In the genomic region with DNA sequence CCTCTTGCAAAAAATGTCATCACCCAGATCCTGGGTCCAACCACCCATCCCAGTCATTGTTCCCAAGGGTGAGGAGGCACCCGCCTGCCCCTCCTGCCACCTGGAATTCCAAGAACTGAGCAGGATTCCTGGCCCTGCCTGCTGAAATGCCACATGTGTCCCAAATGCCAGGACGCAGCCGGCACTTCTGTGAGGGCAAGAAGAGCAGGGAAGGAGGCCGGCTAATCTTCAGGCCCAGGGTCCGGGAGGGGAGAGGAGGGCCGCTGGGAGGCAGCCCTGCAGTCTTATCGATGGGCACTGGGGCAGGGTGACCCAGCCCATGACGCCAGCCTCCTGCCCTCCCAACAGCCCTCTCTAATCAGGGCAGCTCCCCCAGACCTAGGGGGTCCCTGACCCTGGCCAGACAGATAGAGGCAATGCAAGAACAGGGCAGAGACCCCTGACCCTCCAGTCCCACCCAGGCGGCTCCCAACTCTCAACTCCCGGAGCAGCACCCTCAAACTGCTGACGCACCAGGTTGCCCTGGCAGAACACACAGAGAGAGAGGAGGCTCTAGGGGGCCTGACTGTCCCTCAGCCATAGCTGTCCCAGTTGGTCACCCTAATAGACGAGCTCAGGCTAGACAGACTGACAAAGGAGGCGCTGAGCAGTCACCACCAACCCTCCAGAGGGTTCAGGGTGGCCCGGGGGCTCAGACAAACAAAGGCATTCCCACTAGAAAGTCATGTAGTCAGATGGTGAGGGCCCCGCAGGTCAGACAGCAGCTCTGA, we compare ENCODE assay signal across 8 cellular contexts. TPM values are rescaled to one million over a fixed set of nuclear protein-coding genes. Genes with fewer than 3 reads are reported as not detected.
A peak's percentile ranks its signal among the peaks of the same experiment; 100 is the strongest.
DNase-seq lines count a peak whose midpoint lies in the region; ATAC-seq and TF ChIP-seq lines count a peak whose summit lies in the region.
"Had no signal": no experiment of that assay in that cellular context is flagged by ENCODE, and none has a peak within 500 bp of the region (broad histone marks: within the 10 kb centered on the region; RNA-seq: fewer than 3 reads in every experiment).

No MANE protein-coding gene starts in this region.

- H3K27ac Mint-ChIP-seq in activated CD4-positive, alpha-beta memory T cell treated with anti-CD3 and anti-CD28 coated beads for 36 hours, result peak overlapping the region; percentile 76
- H3K27ac Mint-ChIP-seq in stimulated activated memory B cell treated with anti-CD40 and anti-IgM and Interleukin-4, amounts not matched to agents 10 μg/mL and 1 μg/mL and 100 μg/mL, for 72 hours, result peak overlapping the region; percentile 99

- no peaks in the 10 kb centered on the region for H3K9me3 Mint-ChIP-seq in activated CD4-positive, alpha-beta memory T cell treated with anti-CD3 and anti-CD28 coated beads for 36 hours
- H3K9me3 Mint-ChIP-seq in stimulated activated memory B cell treated with anti-CD40 and anti-IgM and Interleukin-4, amounts not matched to agents 10 μg/mL and 1 μg/mL and 100 μg/mL, for 72 hours, result no peaks in the 10 kb centered on the region

- peak overlapping the region; percentile 87 for H3K4me3 Mint-ChIP-seq in activated CD4-positive, alpha-beta memory T cell treated with anti-CD3 and anti-CD28 coated beads for 36 hours
- peak overlapping the region; percentile 97 for H3K4me3 Mint-ChIP-seq in stimulated activated memory B cell treated with anti-CD40 and anti-IgM and Interleukin-4, amounts not matched to agents 10 μg/mL and 1 μg/mL and 100 μg/mL, for 72 hours

- H3K36me3 Mint-ChIP-seq in activated CD4-positive, alpha-beta memory T cell treated with anti-CD3 and anti-CD28 coated beads for 36 hours, result no peaks in the 10 kb centered on the region
- peaks cover 28% of the 10 kb centered on the region for H3K36me3 Mint-ChIP-seq in stimulated activated memory B cell treated with anti-CD40 and anti-IgM and Interleukin-4, amounts not matched to agents 10 μg/mL and 1 μg/mL and 100 μg/mL, for 72 hours

- DNase-seq in HFF-Myc (ENCODE audit: extremely low read depth, low read depth), result no peak
- no peak for DNase-seq in activated CD4-positive, alpha-beta memory T cell treated with anti-CD3 and anti-CD28 coated beads for 36 hours
- no peak for DNase-seq in HPDE6-E6E7 (ENCODE audit: extremely low spot score)
- no peak for DNase-seq in T-helper 9 cell
- no peak for DNase-seq in stimulated activated naive CD4-positive, alpha-beta T cell treated with Interleukin-2 at 50 U/mL for 16 hours (lab: John Stamatoyannopoulos, UW)
- DNase-seq: NCI-H446 treated with DMSO at 0.1 percent for 48 hours had no signal

- no peak for TF ChIP-seq CTCF in HFF-Myc (IDR thresholded peaks at IDR 0.05; ENCODE audit: low read depth, low read length, missing control alignments)

- no peaks in the 10 kb centered on the region for H3K27me3 Mint-ChIP-seq in activated CD4-positive, alpha-beta memory T cell treated with anti-CD3 and anti-CD28 coated beads for 36 hours
- no peaks in the 10 kb centered on the region for H3K27me3 Mint-ChIP-seq in stimulated activated memory B cell treated with anti-CD40 and anti-IgM and Interleukin-4, amounts not matched to agents 10 μg/mL and 1 μg/mL and 100 μg/mL, for 72 hours

- H3K4me3 ChIP-seq in HFF-Myc (replicated peaks; ENCODE audit: low read depth, low read length) (peak overlapping the region; percentile 75), iPS-18c (ENCODE audit: insufficient read depth, low read depth, low read length) (peak overlapping the region; percentile 1; the same call in 1 of the 2 replicates)

- ATAC-seq in stimulated activated memory B cell treated with anti-CD40 and anti-IgM and Interleukin-4, amounts not matched to agents 10 μg/mL and 1 μg/mL and 100 μg/mL, for 72 hours, result no peak

- H3K9me3 ChIP-seq in iPS-18c (ENCODE audit: control insufficient read depth, insufficient read depth, low read length), result no peaks in the 10 kb centered on the region

- CTCF ChIA-PET in activated CD4-positive, alpha-beta memory T cell treated with anti-CD3 and anti-CD28 coated beads for 36 hours (lab: Charles Lee), result interaction anchor here (0.6 to 4.0 kb wide), 10 partner anchors 10 to 585 kb away, joined by 3 to 39 read pairs (median 5); partner anchors contain the start of genes DOHH and GIPC3

- peaks cover 44% of the 10 kb centered on the region for H3K4me1 Mint-ChIP-seq in activated CD4-positive, alpha-beta memory T cell treated with anti-CD3 and anti-CD28 coated beads for 36 hours (ENCODE audit: low read depth)
- peaks cover 69% of the 10 kb centered on the region for H3K4me1 Mint-ChIP-seq in stimulated activated memory B cell treated with anti-CD40 and anti-IgM and Interleukin-4, amounts not matched to agents 10 μg/mL and 1 μg/mL and 100 μg/mL, for 72 hours

- POLR2A ChIA-PET in activated CD4-positive, alpha-beta memory T cell treated with anti-CD3 and anti-CD28 coated beads for 36 hours (lab: Charles Lee), result interaction anchor here (1.8 to 2.2 kb wide), 2 partner anchors 10 to 49 kb away, joined by 6 to 9 read pairs; no protein-coding TSS in a partner anchor

- intact Hi-C loops in activated CD4-positive, alpha-beta memory T cell treated with anti-CD3 and anti-CD28 coated beads for 36 hours (cut with micrococcal nuclease), result loop anchor here (2.0 to 5.0 kb wide), 2 partner anchors 49 to 71 kb away; partner anchors contain the start of genes CACTIN and FZR1

RNA-seq across cellular contexts. Expression of gene MFSD12, which starts 1.5 kb away (rescaled TPM):
- 10 to 100 TPM; 50.6 to 54.2 TPM for total RNA-seq in activated CD4-positive, alpha-beta memory T cell treated with anti-CD3 and anti-CD28 coated beads for 36 hours

RNA-seq across cellular contexts. Expression of gene TEKTIP1, which starts 16.9 kb away (rescaled TPM):
- total RNA-seq in activated CD4-positive, alpha-beta memory T cell treated with anti-CD3 and anti-CD28 coated beads for 36 hours, result 1 to 10 TPM; 1.1 to 1.8 TPM

RNA-seq across cellular contexts. Expression of gene HMG20B, which starts 16.9 kb away (rescaled TPM):
- total RNA-seq in activated CD4-positive, alpha-beta memory T cell treated with anti-CD3 and anti-CD28 coated beads for 36 hours, result 10 to 100 TPM; 68.1 to 78.5 TPM

RNA-seq across cellular contexts. Expression of gene GIPC3, which starts 29.4 kb away (rescaled TPM):
- total RNA-seq in activated CD4-positive, alpha-beta memory T cell treated with anti-CD3 and anti-CD28 coated beads for 36 hours, result under 1 TPM; 0.19 to 0.26 TPM

RNA-seq across cellular contexts. Expression of gene FZR1, which starts 49.7 kb away (rescaled TPM):
- 10 to 100 TPM; 43.5 to 46.9 TPM for total RNA-seq in activated CD4-positive, alpha-beta memory T cell treated with anti-CD3 and anti-CD28 coated beads for 36 hours
